14 cellular contexts compared by ENCODE assay signal in genomic region chr16:533391-534088, GRCh38. TPM values are rescaled to one million over a fixed set of nuclear protein-coding genes. Genes with fewer than 3 reads are reported as not detected.
A peak's percentile ranks its signal among the peaks of the same experiment; 100 is the strongest.
DNase-seq lines count a peak whose midpoint lies in the region; ATAC-seq lines count a peak whose summit lies in the region.
"Had no signal": no experiment of that assay in that cellular context is flagged by ENCODE, and none has a peak within 500 bp of the region (broad histone marks: within the 10 kb centered on the region; RNA-seq: fewer than 3 reads in every experiment).

No MANE protein-coding gene starts in this region.

- H3K36me3 ChIP-seq in skeletal muscle tissue (ENCODE audit: control insufficient read depth in 3 of 3, insufficient read depth in 3 of 3, low read length in 3 of 3): peaks cover 3 to 14% (median 4%) of the 10 kb centered on the region in 3 donors

- peaks cover 46 to 62% (median 56%) of the 10 kb centered on the region in 3 donors for H3K4me1 ChIP-seq in skeletal muscle tissue (ENCODE audit: control insufficient read depth in 3 of 3, insufficient read depth in 3 of 3, low read length in 3 of 3)

- H3K9ac ChIP-seq in skeletal muscle tissue (ENCODE audit: low read depth in 1 of 3, low read length in 3 of 3): peak overlapping the region; percentile 71 to 76 (median 72)

- ATAC-seq in HG03378 (IDR thresholded peaks at IDR 0.05; ENCODE audit: unreplicated experiment) (no peak), HG02642 (IDR thresholded peaks at IDR 0.05; ENCODE audit: poor library complexity, unreplicated experiment) (no peak)

- peak overlapping the region; percentile 30 to 65 (median 45) for H3K4me3 ChIP-seq in skeletal muscle tissue (ENCODE audit: low read length in 3 of 3)

- DNase-seq in DMS 273 (lab: John Stamatoyannopoulos, UW; ENCODE audit: unreplicated experiment) (peak; percentile 34), DMS 273 treated with DMSO at 0.1 percent for 48 hours (lab: John Stamatoyannopoulos, UW) (no peak), islet precursor cell (peak; percentile 73)
- DNase-seq: activated CD4-positive, alpha-beta T cell treated with anti-CD3 and anti-CD28 coated beads, Interleukin-2, amount 10 ng/mL, durations not matched to agents 24 days and 14 days; IMR-90; mesendoderm; NCI-H146; retina had no signal

- H3K27me3 ChIP-seq in skeletal muscle tissue (ENCODE audit: control insufficient read depth in 3 of 3, insufficient read depth in 3 of 3, low read length in 3 of 3): no peaks in the 10 kb centered on the region

- H3K27ac ChIP-seq in skeletal muscle tissue (ENCODE audit: low read depth, low read length): peak overlapping the region; percentile 95
- H3K27ac ChIP-seq: 22Rv1 had no signal

- no peaks in the 10 kb centered on the region for H3K9me3 ChIP-seq in skeletal muscle tissue (ENCODE audit: control insufficient read depth in 3 of 3, low read length in 3 of 3)

RNA-seq across cellular contexts. Expression of gene CAPN15, which starts 6.0 kb away (rescaled TPM):
- 9.9 TPM for total RNA-seq in skeletal muscle tissue

RNA-seq across cellular contexts. Expression of gene PRR35, which starts 26.7 kb away (rescaled TPM):
- not detected for total RNA-seq in skeletal muscle tissue
- total RNA-seq: activated CD4-positive, alpha-beta T cell treated with anti-CD3 and anti-CD28 coated beads, Interleukin-2, amount 10 ng/mL, durations not matched to agents 24 days and 14 days; IMR-90; T-helper 1 cell treated with Interleukin-12 subunit alpha and Interleukin-12 subunit beta and Interleukin-4 antibody, amounts not matched to agents 30 ng/mL and 1 ng/mL, for 36 hours; temporal lobe had no signal

RNA-seq across cellular contexts. Expression of gene NHLRC4, which starts 33.3 kb away (rescaled TPM):
- 1.6 TPM for total RNA-seq in skeletal muscle tissue

RNA-seq across cellular contexts. Expression of gene PIGQ, which starts 36.2 kb away (rescaled TPM):
- total RNA-seq in skeletal muscle tissue: 11.0 TPM

RNA-seq across cellular contexts. Expression of gene RAB40C, which starts 56.3 kb away (rescaled TPM):
- 5.7 TPM for total RNA-seq in skeletal muscle tissue
